Comparison of ENCODE assay signal across 1 cellular context in the genomic region with DNA sequence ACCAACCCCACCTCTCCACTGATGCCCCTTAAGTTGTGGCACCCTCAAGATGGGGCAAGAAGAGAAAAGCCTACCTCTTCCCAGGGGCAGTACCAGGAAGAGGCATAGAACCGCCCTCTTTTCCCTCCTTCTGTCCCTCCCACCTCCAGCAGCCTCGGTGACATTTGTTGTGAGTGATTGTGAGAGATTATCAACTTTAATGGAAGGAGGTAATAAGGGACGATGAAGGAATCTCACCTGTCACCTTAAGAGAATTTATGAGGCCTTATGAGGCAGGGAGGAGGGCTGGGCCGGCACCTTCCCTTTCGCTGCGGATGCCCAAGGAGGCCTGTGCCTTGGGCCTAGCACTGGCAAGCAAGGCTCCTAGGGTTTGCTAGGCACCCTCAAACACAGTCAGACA.
TF ChIP-seq lines count a peak whose summit lies in the region.

No MANE protein-coding gene starts in this region.

TF ChIP-seq in GM23338, 12 proteins besides CTCF, POLR2A, EP300 and RAD21 (continued from another document):
- TF ChIP-seq ZNF114 (CRISPR knock-in tag; IDR thresholded peaks at IDR 0.05): no peak
TF ChIP-seq in GM23338: peak in this region for 0.
